ENCODE assay signal across 19 cellular contexts in genomic region chr19:11437955-11438354, GRCh38. TPM values are rescaled to one million over a fixed set of nuclear protein-coding genes. Genes with fewer than 3 reads are reported as not detected.
DNase-seq lines count a peak whose midpoint lies in the region; ATAC-seq and TF ChIP-seq lines count a peak whose summit lies in the region.
"Had no signal": no experiment of that assay in that cellular context is flagged by ENCODE, and none has a peak within 500 bp of the region (broad histone marks: within the 10 kb centered on the region; RNA-seq: fewer than 3 reads in every experiment).

No MANE protein-coding gene starts in this region.

- no peaks in the 10 kb centered on the region for H3K27me3 ChIP-seq in neural progenitor cell

- H3K27ac ChIP-seq in neural progenitor cell: no peak overlapping the region
- H3K27ac ChIP-seq: left ventricle myocardium inferior had no signal

- no peak overlapping the region for H3K4me2 ChIP-seq in neural progenitor cell

- peaks cover 28% of the 10 kb centered on the region for H3K4me1 Mint-ChIP-seq in activated T-cell treated with anti-CD3 and anti-CD28 coated beads, Interleukin-2, amount 50 U/mL, for 24 hours (ENCODE audit: low read depth)
- H3K4me1 Mint-ChIP-seq in IgD-negative memory B cell (peaks cover 20 to 22% (median 22%) of the 10 kb centered on the region in 3 donors), neural progenitor cell (peaks cover 21% of the 10 kb centered on the region)
- H3K4me1 Mint-ChIP-seq in activated naive CD8-positive, alpha-beta T cell treated with anti-CD3 and anti-CD28 coated beads, Interleukin-2, amount 50 U/mL, for 24 hours: peaks cover 32% of the 10 kb centered on the region

- H3K4me3 ChIP-seq in neural progenitor cell: no peak overlapping the region
- H3K4me3 ChIP-seq: left ventricle myocardium inferior had no signal

- peaks cover 5% of the 10 kb centered on the region for H3K36me3 ChIP-seq in neural progenitor cell

- H3F3A ChIP-seq in neural progenitor cell (ENCODE audit: low read depth): peaks cover 16% of the 10 kb centered on the region

- H3K36me3 Mint-ChIP-seq in activated T-cell treated with anti-CD3 and anti-CD28 coated beads, Interleukin-2, amount 50 U/mL, for 24 hours (ENCODE audit: low read depth): peaks cover 72% of the 10 kb centered on the region
- H3K36me3 Mint-ChIP-seq in IgD-negative memory B cell: peaks cover 3% of the 10 kb centered on the region
- H3K36me3 Mint-ChIP-seq in activated naive CD8-positive, alpha-beta T cell treated with anti-CD3 and anti-CD28 coated beads, Interleukin-2, amount 50 U/mL, for 24 hours (ENCODE audit: low read depth): peaks cover 39% of the 10 kb centered on the region
- H3K36me3 Mint-ChIP-seq in neural progenitor cell: peaks cover 18% of the 10 kb centered on the region

- peaks cover 28% of the 10 kb centered on the region for H3K79me2 ChIP-seq in neural progenitor cell (ENCODE audit: low read depth)

- no peaks in the 10 kb centered on the region for H3K27me3 Mint-ChIP-seq in activated T-cell treated with anti-CD3 and anti-CD28 coated beads, Interleukin-2, amount 50 U/mL, for 24 hours
- H3K27me3 Mint-ChIP-seq in IgD-negative memory B cell: peaks cover 1% of the 10 kb centered on the region
- peaks cover 3% of the 10 kb centered on the region for H3K27me3 Mint-ChIP-seq in activated naive CD8-positive, alpha-beta T cell treated with anti-CD3 and anti-CD28 coated beads, Interleukin-2, amount 50 U/mL, for 24 hours
- H3K27me3 Mint-ChIP-seq in neural progenitor cell (ENCODE audit: insufficient read depth, low read depth): peaks cover 11% of the 10 kb centered on the region

- no peak for DNase-seq in activated T-cell treated with anti-CD3 and anti-CD28 coated beads, Interleukin-2, amount 50 U/mL, for 24 hours
- DNase-seq in activated T-cell treated with anti-CD3 and anti-CD28 coated beads for 4 hours: no peak
- no peak for DNase-seq in activated naive CD8-positive, alpha-beta T cell treated with anti-CD3 and anti-CD28 coated beads, Interleukin-2, amount 50 U/mL, for 24 hours
- no peak for DNase-seq in neural progenitor cell (ENCODE audit: low spot score)
- no peak for DNase-seq in HCEC 1CT
- DNase-seq: activated CD4-positive, CD25-positive, alpha-beta regulatory T cell treated with anti-CD3 and anti-CD28 coated beads, Interleukin-2, amount 50 U/mL, for 72 hours; activated effector memory CD4-positive, alpha-beta T cell treated with Interleukin-2 at 50 U/mL for 16 hours; effector memory CD4-positive, alpha-beta T cell; left ventricle myocardium inferior; NCI-H2029 treated with DMSO at 0.1 percent for 48 hours; NCI-H526; retina had no signal

- no peaks in the 10 kb centered on the region for H3K9me3 ChIP-seq in neural progenitor cell (ENCODE audit: low read depth)
- H3K9me3 ChIP-seq: left ventricle myocardium inferior had no signal

- H3K27ac Mint-ChIP-seq in activated T-cell treated with anti-CD3 and anti-CD28 coated beads, Interleukin-2, amount 50 U/mL, for 24 hours: peak overlapping the region; percentile 23
- H3K27ac Mint-ChIP-seq in IgD-negative memory B cell (peak overlapping the region; percentile 96 to 99 (median 98)), neural progenitor cell (no peak overlapping the region)
- no peak overlapping the region for H3K27ac Mint-ChIP-seq in activated naive CD8-positive, alpha-beta T cell treated with anti-CD3 and anti-CD28 coated beads, Interleukin-2, amount 50 U/mL, for 24 hours

- H3K4me1 ChIP-seq in neural progenitor cell: peaks cover 11% of the 10 kb centered on the region

- H3K9me3 Mint-ChIP-seq in activated T-cell treated with anti-CD3 and anti-CD28 coated beads, Interleukin-2, amount 50 U/mL, for 24 hours: no peaks in the 10 kb centered on the region
- H3K9me3 Mint-ChIP-seq in IgD-negative memory B cell (no peaks in the 10 kb centered on the region), neural progenitor cell (no peaks in the 10 kb centered on the region)
- H3K9me3 Mint-ChIP-seq in activated naive CD8-positive, alpha-beta T cell treated with anti-CD3 and anti-CD28 coated beads, Interleukin-2, amount 50 U/mL, for 24 hours: no peaks in the 10 kb centered on the region

- TF ChIP-seq CTCF in neural progenitor cell (IDR thresholded peaks at IDR 0.05): no peak

- H2AFZ ChIP-seq in neural progenitor cell (replicated peaks): no peak overlapping the region

- no peak for ATAC-seq in activated naive CD8-positive, alpha-beta T cell treated with anti-CD3 and anti-CD28 coated beads, Interleukin-2, amount 50 U/mL, for 24 hours
- ATAC-seq in HG02610 (IDR thresholded peaks at IDR 0.05; ENCODE audit: unreplicated experiment) (no peak), HG03280 (IDR thresholded peaks at IDR 0.05; ENCODE audit: unreplicated experiment) (no peak)

- H4K20me1 ChIP-seq in neural progenitor cell (ENCODE audit: low read depth): peaks cover 13% of the 10 kb centered on the region

- peak overlapping the region; percentile 99 for H3K4me3 Mint-ChIP-seq in activated T-cell treated with anti-CD3 and anti-CD28 coated beads, Interleukin-2, amount 50 U/mL, for 24 hours
- peak overlapping the region; percentile 55 to 94 (median 74) for H3K4me3 Mint-ChIP-seq in IgD-negative memory B cell
- H3K4me3 Mint-ChIP-seq in activated naive CD8-positive, alpha-beta T cell treated with anti-CD3 and anti-CD28 coated beads, Interleukin-2, amount 50 U/mL, for 24 hours: peak overlapping the region; percentile 43
- H3K4me3 Mint-ChIP-seq in neural progenitor cell: peak overlapping the region; percentile 100

- no peak overlapping the region for H3K9ac ChIP-seq in neural progenitor cell

RNA-seq across cellular contexts. Expression of gene PRKCSH, which starts 2.5 kb away (rescaled TPM):
- 77.5 TPM for polyA plus RNA-seq in IgD-negative memory B cell
- 53.6 and 130 TPM in 2 replicates for total RNA-seq in neural progenitor cell (ENCODE audit: low replicate concordance)

RNA-seq across cellular contexts. Expression of gene ODAD3, which starts 3.0 kb away (rescaled TPM):
- polyA plus RNA-seq in IgD-negative memory B cell: 0.89 TPM
- total RNA-seq in neural progenitor cell (ENCODE audit: low replicate concordance): 0.47 and 1.5 TPM in 2 replicates
- total RNA-seq: bronchial epithelial cell, HT-29 had no signal

RNA-seq across cellular contexts. Expression of gene RGL3, which starts 18.8 kb away (rescaled TPM):
- 2.4 TPM for polyA plus RNA-seq in IgD-negative memory B cell
- total RNA-seq in neural progenitor cell (ENCODE audit: low replicate concordance): 0.49 and 4.7 TPM in 2 replicates

RNA-seq across cellular contexts. Expression of gene ELAVL3, which starts 42.9 kb away (rescaled TPM):
- not detected for polyA plus RNA-seq in IgD-negative memory B cell
- 0.15 TPM in 1 of 2 replicates, not detected in the other for total RNA-seq in neural progenitor cell (ENCODE audit: low replicate concordance)
- total RNA-seq: bronchial epithelial cell, HT-29, M059J, myocyte had no signal

RNA-seq across cellular contexts. Expression of gene EPOR, which starts 53.8 kb away (rescaled TPM):
- 8.1 TPM for polyA plus RNA-seq in IgD-negative memory B cell
- total RNA-seq in neural progenitor cell (ENCODE audit: low replicate concordance): 6.5 and 7.3 TPM in 2 replicates

Comparison
In these comparisons a context has a peak if more than half of its experiments do, and no peak if none do; other contexts are left out.
1. H3K27ac Mint-ChIP-seq: peak in activated T-cell treated with anti-CD3 and anti-CD28 coated beads, Interleukin-2, amount 50 U/mL, for 24 hours (single experiment) and IgD-negative memory B cell (3 of 3); none in activated naive CD8-positive, alpha-beta T cell treated with anti-CD3 and anti-CD28 coated beads, Interleukin-2, amount 50 U/mL, for 24 hours (single experiment) and neural progenitor cell (single experiment).
2. H3K4me3 Mint-ChIP-seq: peak in every context shown above with its lines; median percentile 100 in neural progenitor cell; 99 in activated T-cell treated with anti-CD3 and anti-CD28 coated beads, Interleukin-2, amount 50 U/mL, for 24 hours; 74 in IgD-negative memory B cell; 43 in activated naive CD8-positive, alpha-beta T cell treated with anti-CD3 and anti-CD28 coated beads, Interleukin-2, amount 50 U/mL, for 24 hours.